ENCODE assay signal across 1 cellular context in genomic region chr1:205424881-205425635, GRCh38.
TF ChIP-seq lines count a peak whose summit lies in the region.

No MANE protein-coding gene starts in this region.

TF ChIP-seq in GM23338, 12 proteins besides CTCF, POLR2A, EP300 and RAD21 (continued from another document):
- TF ChIP-seq ZNF462 (CRISPR knock-in tag; IDR thresholded peaks at IDR 0.05) (no peak), CREB1 (CRISPR knock-in tag; IDR thresholded peaks at IDR 0.05; ENCODE audit: low read depth) (no peak), NANOG (IDR thresholded peaks at IDR 0.05; ENCODE audit: borderline replicate concordance) (no peak), ZNF331 (CRISPR knock-in tag; IDR thresholded peaks at IDR 0.05; ENCODE audit: low read depth) (no peak)
TF ChIP-seq in GM23338: peak in this region for 0.
